ENCODE assay signal across 18 cellular contexts in genomic region chr7:121901026-121901425, GRCh38. TPM values are rescaled to one million over a fixed set of nuclear protein-coding genes. Genes with fewer than 3 reads are reported as not detected.
A peak's percentile ranks its signal among the peaks of the same experiment; 100 is the strongest.
DNase-seq lines count a peak whose midpoint lies in the region; ATAC-seq and TF ChIP-seq lines count a peak whose summit lies in the region.
"Had no signal": no experiment of that assay in that cellular context is flagged by ENCODE, and none has a peak within 500 bp of the region (broad histone marks: within the 10 kb centered on the region; RNA-seq: fewer than 3 reads in every experiment).

No MANE protein-coding gene starts in this region.

- peak; percentile 42 for ATAC-seq in GM19324 (IDR thresholded peaks at IDR 0.05; ENCODE audit: low FRiP score, unreplicated experiment)
- ATAC-seq in HG02588 (IDR thresholded peaks at IDR 0.05; ENCODE audit: unreplicated experiment), result peak; percentile 78
- peak; percentile 83 for ATAC-seq in HG03378 (IDR thresholded peaks at IDR 0.05; ENCODE audit: unreplicated experiment)
- no peak for ATAC-seq in left lung
- ATAC-seq in omental fat pad (ENCODE audit: low FRiP score), result no peak
- ATAC-seq: heart left ventricle had no signal

- DNase-seq in GM10248 (ENCODE audit: extremely low spot score) (peak; percentile 4), left lung (no peak), omental fat pad (ENCODE audit: low spot score) (no peak), MG63 (no peak), dermis blood vessel endothelial cell (no peak)
- DNase-seq: 8988T; CD4-positive, CD25-positive, alpha-beta regulatory T cell; GOT3; heart left ventricle; KBM-7; NCI-H1436 treated with DMSO at 0.1 percent for 48 hours; NCI-H446 treated with DMSO at 0.1 percent for 48 hours; stimulated activated naive CD4-positive, alpha-beta T cell; SW 1271 had no signal

- no peaks in the 10 kb centered on the region for H3K9me3 ChIP-seq in left lung
- H3K9me3 ChIP-seq in MG63, result no peaks in the 10 kb centered on the region
- H3K9me3 ChIP-seq: heart left ventricle had no signal

- no peak overlapping the region for H3K27ac ChIP-seq in left lung
- H3K27ac ChIP-seq: heart left ventricle, skin epidermis had no signal

- no peaks in the 10 kb centered on the region for H3K27me3 ChIP-seq in left lung
- no peaks in the 10 kb centered on the region for H3K27me3 ChIP-seq in MG63
- H3K27me3 ChIP-seq: heart left ventricle had no signal

- H3K4me3 ChIP-seq in left lung, result no peak overlapping the region
- no peak overlapping the region for H3K4me3 ChIP-seq in MG63
- H3K4me3 ChIP-seq: heart left ventricle, skin epidermis had no signal

- CTCF ChIA-PET in GM10248 (lab: Yijun Ruan, JAX), result no interaction called here

- H3K36me3 ChIP-seq in left lung, result no peaks in the 10 kb centered on the region
- H3K36me3 ChIP-seq in MG63, result no peaks in the 10 kb centered on the region
- H3K36me3 ChIP-seq: heart left ventricle had no signal

- H3K4me1 ChIP-seq in left lung, result no peaks in the 10 kb centered on the region
- H3K4me1 ChIP-seq: heart left ventricle had no signal

- POLR2A ChIA-PET in GM10248 (lab: Yijun Ruan, JAX), result no interaction called here

- intact Hi-C loops in left lung (cut with DNase I), result no loop called here

- no peak for TF ChIP-seq CTCF in GM10248 (IDR thresholded peaks at IDR 0.05; ENCODE audit: control extremely low read depth, extremely low read depth, low read depth, missing control alignments)
- no peak for TF ChIP-seq CTCF in left lung (IDR thresholded peaks at IDR 0.05)
- TF ChIP-seq CTCF in omental fat pad (IDR thresholded peaks at IDR 0.05), result no peak

RNA-seq across cellular contexts. Expression of gene PTPRZ1, which starts 28.1 kb away (rescaled TPM):
- total RNA-seq in left lung (under 1 TPM; 0.55 to 0.84 TPM), omental fat pad (10 to 100 TPM in 3 of 4 donors, under 1 TPM in 1; 0.32 to 33.9 (median 11.8) TPM), dermis blood vessel endothelial cell (under 0.01 TPM in 2 replicates)
- not detected in 2 replicates for total RNA-seq in MG63 (2014; rRNA removed; shearing (Covaris generic); ENCODE audit: low replicate concordance)
- total RNA-seq: CD4-positive, CD25-positive, alpha-beta regulatory T cell had no signal

Comparison
In these comparisons a context has a peak if more than half of its experiments do, and no peak if none do; other contexts are left out.
1. ATAC-seq: peak in GM19324 (single experiment), HG02588 (single experiment) and HG03378 (single experiment); none in left lung (single experiment) and omental fat pad (single experiment).